Comparison of ENCODE assay signal across 20 cellular contexts in genomic region chr17:74336307-74336706, GRCh38. TPM values are rescaled to one million over a fixed set of nuclear protein-coding genes. Genes with fewer than 3 reads are reported as not detected.
DNase-seq lines count a peak whose midpoint lies in the region; ATAC-seq, FAIRE-seq and TF ChIP-seq lines count a peak whose summit lies in the region.
"Had no signal": no experiment of that assay in that cellular context is flagged by ENCODE, and none has a peak within 500 bp of the region (broad histone marks: within the 10 kb centered on the region; RNA-seq: fewer than 3 reads in every experiment).

No MANE protein-coding gene starts in this region.

- BruUV-seq in HepG2 (replicated peaks; lab: Mats Ljungman, UMichigan), result no TSS peak

- POLR2A ChIA-PET in HepG2 (lab: Yijun Ruan, JAX), result no interaction called here

- no peak for ATAC-seq in HepG2
- no peak for ATAC-seq in right lobe of liver
- ATAC-seq in upper lobe of right lung, result no peak

- no peak for FAIRE-seq in HepG2 (lab: Jason Lieb, UNC)
- FAIRE-seq: GM19239 had no signal

- H3K36me3 ChIP-seq in HepG2 (replicated peaks in 1 of 2; ENCODE audit: control insufficient read depth in 1 of 2, insufficient read depth in 2 of 2, low read length in 2 of 2) (no peaks in the 10 kb centered on the region), right lobe of liver (no peaks in the 10 kb centered on the region), upper lobe of right lung (no peaks in the 10 kb centered on the region)

- H3K9me3 ChIP-seq in HepG2 (ENCODE audit: low read length) (no peaks in the 10 kb centered on the region), right lobe of liver (no peaks in the 10 kb centered on the region), upper lobe of right lung (no peaks in the 10 kb centered on the region)
- H3K9me3 ChIP-seq: Caco-2 had no signal

- no peaks in the 10 kb centered on the region for H3K79me2 ChIP-seq in HepG2 (ENCODE audit: insufficient read depth, low read length)

- H3K4me2 ChIP-seq in HepG2 (ENCODE audit: low read depth, low read length), result no peak overlapping the region

- TF ChIP-seq EP300 in HepG2 (IDR thresholded peaks at IDR 0.05; ENCODE audit: low read depth in 2 of 2, low read length in 2 of 2) (no peak), HepG2 (CRISPR knock-in tag; IDR thresholded peaks at IDR 0.05; ENCODE audit: borderline replicate concordance) (no peak)

- no peak overlapping the region for H2AFZ ChIP-seq in HepG2 (ENCODE audit: low read length)

- DNase-seq in HepG2 (ENCODE audit: low spot score), result no peak
- DNase-seq in right lobe of liver, result no peak
- DNase-seq in caudate nucleus (lab: John Stamatoyannopoulos, UW), result no peak
- DNase-seq in NCI-H2107 treated with DMSO at 0.1 percent for 48 hours (lab: John Stamatoyannopoulos, UW; ENCODE audit: unreplicated experiment), result no peak
- DNase-seq in activated CD4-positive, alpha-beta T cell treated with anti-CD3 and anti-CD28 coated beads for 48 hours, result no peak
- DNase-seq in upper lobe of right lung, result no peak
- DNase-seq in LoVo (ENCODE audit: low spot score), result no peak
- DNase-seq: Caco-2; CD8-positive, alpha-beta memory T cell; DND-41; GDM1; HCEC 1CT had no signal

- no peak overlapping the region for H3K9ac ChIP-seq in HepG2 (ENCODE audit: insufficient read depth, low read depth, low read length)

- CTCF ChIA-PET in HepG2 (lab: Yijun Ruan, JAX; ENCODE audit: low intra/inter-chr PET ratio, low total read pairs), result no interaction called here

- in situ Hi-C loops in HepG2 (cut with HindIII; ENCODE audit: extremely low pct_ligation_motif_present, low pct_unique_long_range_greater_than_20kb), result no loop called here

- no peak overlapping the region for H3K4me3 ChIP-seq in HepG2 (replicated peaks in 1 of 3; ENCODE audit: insufficient read depth in 1 of 3, low read depth in 2 of 3, low read length in 3 of 3)
- H3K4me3 ChIP-seq in right lobe of liver, result no peak overlapping the region
- no peak overlapping the region for H3K4me3 ChIP-seq in upper lobe of right lung

- H4K20me1 ChIP-seq in HepG2 (ENCODE audit: insufficient read depth, low read length), result no peaks in the 10 kb centered on the region

- H3K27ac ChIP-seq in HepG2 (ENCODE audit: extremely low read length, insufficient read depth, low read length), result no peak overlapping the region
- H3K27ac ChIP-seq in right lobe of liver, result no peak overlapping the region
- peak overlapping the region; percentile 55 for H3K27ac ChIP-seq in caudate nucleus (ENCODE audit: low read depth, low read length)
- peak overlapping the region; percentile 30 for H3K27ac ChIP-seq in layer of hippocampus (ENCODE audit: low read depth, low read length)
- no peak overlapping the region for H3K27ac ChIP-seq in upper lobe of right lung
- H3K27ac ChIP-seq: 22Rv1, HL-60 had no signal

- TF ChIP-seq CTCF in HepG2 (CRISPR knock-in tag; IDR thresholded peaks at IDR 0.05), result no peak
- no peak for TF ChIP-seq CTCF in right lobe of liver (IDR thresholded peaks at IDR 0.05)
- TF ChIP-seq CTCF in upper lobe of right lung (IDR thresholded peaks at IDR 0.05), result no peak

- peaks cover 10% of the 10 kb centered on the region for H3K4me1 ChIP-seq in HepG2 (ENCODE audit: insufficient read depth, low read length)
- no peaks in the 10 kb centered on the region for H3K4me1 ChIP-seq in right lobe of liver
- no peaks in the 10 kb centered on the region for H3K4me1 ChIP-seq in upper lobe of right lung

- 19% methylated on average over 7 of the region's 7 CpGs for WGBS in HepG2 (ENCODE audit: low lambda C conversion rate)
- 52% methylated on average over 4 of the region's 7 CpGs for WGBS in right lobe of liver (ENCODE audit: insufficient coverage, low coverage, low lambda C conversion rate, missing lambda C conversion rate)

- intact Hi-C loops in HepG2 (cut with micrococcal nuclease; ENCODE audit: unreplicated experiment), result no loop called here
- intact Hi-C loops in right lobe of liver (cut with DNase I), result no loop called here
- intact Hi-C loops in upper lobe of right lung (cut with DNase I), result no loop called here

- TF ChIP-seq RAD21 in HepG2 (CRISPR knock-in tag; IDR thresholded peaks at IDR 0.05), result no peak

- no peak for TF ChIP-seq POLR2A in HepG2 (IDR thresholded peaks at IDR 0.05; ENCODE audit: insufficient read depth in 1 of 2, low read depth in 2 of 2, low read length in 2 of 2)
- no peak for TF ChIP-seq POLR2A in right lobe of liver (IDR thresholded peaks at IDR 0.05)

- H3K27me3 ChIP-seq in HepG2 (ENCODE audit: control insufficient read depth in 1 of 2, insufficient read depth in 2 of 2, low read length in 2 of 2) (peaks cover 10 to 44% of the 10 kb centered on the region in 2 experiments; a peak in 4 of 5 replicates), right lobe of liver (no peaks in the 10 kb centered on the region), layer of hippocampus (ENCODE audit: control insufficient read depth, insufficient read depth, low read length) (no peaks in the 10 kb centered on the region), upper lobe of right lung (peaks cover 8% of the 10 kb centered on the region)

RNA-seq across cellular contexts. Expression of gene KIF19, which starts 10.3 kb away (rescaled TPM):
- not detected in 2 replicates for total RNA-seq in HepG2 (2016; rRNA removed; fragmentation: Illumina TruSeq; extraction: Trizol)
- not detected in 2 replicates for total RNA-seq in HepG2 (2016; cell fraction: cytosol; rRNA removed; fragmentation: Illumina TruSeq; extraction: Trizol; ENCODE audit: low read depth)
- total RNA-seq in HepG2 (2016; cell fraction: insoluble cytoplasmic fraction; rRNA removed; fragmentation: Illumina TruSeq; extraction: Trizol), result not detected in 2 replicates
- total RNA-seq in HepG2 (2016; cell fraction: membrane; rRNA removed; fragmentation: Illumina TruSeq; extraction: Trizol), result not detected in 2 replicates
- not detected in 2 replicates for total RNA-seq in HepG2 (2016; cell fraction: nucleus; rRNA removed; fragmentation: Illumina TruSeq; extraction: Trizol)
- not detected in 2 replicates for polyA plus RNA-seq in HepG2 (2011; rRNA removed)
- not detected in 2 replicates for polyA plus RNA-seq in HepG2 (2011; cell fraction: cytosol; rRNA removed)
- not detected in 2 replicates for polyA plus RNA-seq in HepG2 (2011; cell fraction: nucleus; rRNA removed)
- polyA plus RNA-seq in HepG2 (2012), result not detected in 2 replicates
- not detected in 2 replicates for polyA plus RNA-seq in HepG2 (2016; cell fraction: cytosol; fragmentation: Illumina TruSeq; extraction: Trizol; ENCODE audit: low read depth)
- polyA plus RNA-seq in HepG2 (2016; cell fraction: insoluble cytoplasmic fraction; fragmentation: Illumina TruSeq; extraction: Trizol; ENCODE audit: low read depth), result not detected in 2 replicates
- not detected in 2 replicates for polyA plus RNA-seq in HepG2 (2016; cell fraction: membrane; fragmentation: Illumina TruSeq; extraction: Trizol; ENCODE audit: low read depth)
- not detected in 2 replicates for polyA plus RNA-seq in HepG2 (2016; cell fraction: nucleus; fragmentation: Illumina TruSeq; extraction: Trizol; ENCODE audit: insufficient read depth, low read depth)
- not detected in 2 replicates for polyA minus RNA-seq in HepG2 (2011; rRNA and poly(A)+ RNA removed; ENCODE audit: low replicate concordance)
- polyA minus RNA-seq in HepG2 (2011; cell fraction: cytosol; rRNA and poly(A)+ RNA removed), result not detected in 2 replicates
- not detected in 2 replicates for polyA minus RNA-seq in HepG2 (2011; cell fraction: nucleus; rRNA and poly(A)+ RNA removed)
- total RNA-seq in right lobe of liver, result 1 to 10 TPM in 1 of 6 experiments, under 1 TPM in 5; 0.31 to 1.1 (median 0.64) TPM
- total RNA-seq in upper lobe of right lung, result 0.23 TPM
- total RNA-seq: A673, Caco-2, H4 had no signal
- polyA plus RNA-seq: BJ, CD14-positive monocyte had no signal

RNA-seq across cellular contexts. Expression of gene BTBD17, which starts 25.4 kb away (rescaled TPM):
- total RNA-seq in HepG2 (2016; rRNA removed; fragmentation: Illumina TruSeq; extraction: Trizol) (not detected in 2 replicates), right lobe of liver (not detected), upper lobe of right lung (not detected)
- not detected in 2 replicates for total RNA-seq in HepG2 (2016; cell fraction: cytosol; rRNA removed; fragmentation: Illumina TruSeq; extraction: Trizol; ENCODE audit: low read depth)
- not detected in 2 replicates for total RNA-seq in HepG2 (2016; cell fraction: insoluble cytoplasmic fraction; rRNA removed; fragmentation: Illumina TruSeq; extraction: Trizol)
- not detected in 2 replicates for total RNA-seq in HepG2 (2016; cell fraction: membrane; rRNA removed; fragmentation: Illumina TruSeq; extraction: Trizol)
- not detected in 2 replicates for total RNA-seq in HepG2 (2016; cell fraction: nucleus; rRNA removed; fragmentation: Illumina TruSeq; extraction: Trizol)
- polyA plus RNA-seq in HepG2 (2011; rRNA removed), result not detected in 2 replicates
- polyA plus RNA-seq in HepG2 (2011; cell fraction: cytosol; rRNA removed), result not detected in 2 replicates
- polyA plus RNA-seq in HepG2 (2011; cell fraction: nucleus; rRNA removed), result 0.09 TPM in 1 of 2 replicates, not detected in the other
- polyA plus RNA-seq in HepG2 (2012), result not detected in 2 replicates
- polyA plus RNA-seq in HepG2 (2016; cell fraction: cytosol; fragmentation: Illumina TruSeq; extraction: Trizol; ENCODE audit: low read depth), result not detected in 2 replicates
- not detected in 2 replicates for polyA plus RNA-seq in HepG2 (2016; cell fraction: insoluble cytoplasmic fraction; fragmentation: Illumina TruSeq; extraction: Trizol; ENCODE audit: low read depth)
- polyA plus RNA-seq in HepG2 (2016; cell fraction: membrane; fragmentation: Illumina TruSeq; extraction: Trizol; ENCODE audit: low read depth), result not detected in 2 replicates
- not detected in 2 replicates for polyA plus RNA-seq in HepG2 (2016; cell fraction: nucleus; fragmentation: Illumina TruSeq; extraction: Trizol; ENCODE audit: insufficient read depth, low read depth)
- polyA minus RNA-seq in HepG2 (2011; rRNA and poly(A)+ RNA removed; ENCODE audit: low replicate concordance), result not detected in 2 replicates
- polyA minus RNA-seq in HepG2 (2011; cell fraction: cytosol; rRNA and poly(A)+ RNA removed), result not detected in 2 replicates
- polyA minus RNA-seq in HepG2 (2011; cell fraction: nucleus; rRNA and poly(A)+ RNA removed), result not detected in 2 replicates
- total RNA-seq: Caco-2; CD8-positive, alpha-beta memory T cell; H4 had no signal
- polyA plus RNA-seq: BJ; CD14-positive monocyte; CD8-positive, alpha-beta memory T cell had no signal

RNA-seq across cellular contexts. Expression of gene GPR142, which starts 31.0 kb away (rescaled TPM):
- total RNA-seq in HepG2 (2016; rRNA removed; fragmentation: Illumina TruSeq; extraction: Trizol) (not detected in 2 replicates), right lobe of liver (under 1 TPM in 1 of 6 experiments, not detected in 5; 0.24 TPM), upper lobe of right lung (not detected)
- total RNA-seq in HepG2 (2016; cell fraction: cytosol; rRNA removed; fragmentation: Illumina TruSeq; extraction: Trizol; ENCODE audit: low read depth), result not detected in 2 replicates
- total RNA-seq in HepG2 (2016; cell fraction: insoluble cytoplasmic fraction; rRNA removed; fragmentation: Illumina TruSeq; extraction: Trizol), result not detected in 2 replicates
- total RNA-seq in HepG2 (2016; cell fraction: membrane; rRNA removed; fragmentation: Illumina TruSeq; extraction: Trizol), result not detected in 2 replicates
- not detected in 2 replicates for total RNA-seq in HepG2 (2016; cell fraction: nucleus; rRNA removed; fragmentation: Illumina TruSeq; extraction: Trizol)
- not detected in 2 replicates for polyA plus RNA-seq in HepG2 (2011; rRNA removed)
- not detected in 2 replicates for polyA plus RNA-seq in HepG2 (2011; cell fraction: cytosol; rRNA removed)
- polyA plus RNA-seq in HepG2 (2011; cell fraction: nucleus; rRNA removed), result not detected in 2 replicates
- not detected in 2 replicates for polyA plus RNA-seq in HepG2 (2012)
- polyA plus RNA-seq in HepG2 (2016; cell fraction: cytosol; fragmentation: Illumina TruSeq; extraction: Trizol; ENCODE audit: low read depth), result not detected in 2 replicates
- not detected in 2 replicates for polyA plus RNA-seq in HepG2 (2016; cell fraction: insoluble cytoplasmic fraction; fragmentation: Illumina TruSeq; extraction: Trizol; ENCODE audit: low read depth)
- polyA plus RNA-seq in HepG2 (2016; cell fraction: membrane; fragmentation: Illumina TruSeq; extraction: Trizol; ENCODE audit: low read depth), result not detected in 2 replicates
- not detected in 2 replicates for polyA plus RNA-seq in HepG2 (2016; cell fraction: nucleus; fragmentation: Illumina TruSeq; extraction: Trizol; ENCODE audit: insufficient read depth, low read depth)
- not detected in 2 replicates for polyA minus RNA-seq in HepG2 (2011; rRNA and poly(A)+ RNA removed; ENCODE audit: low replicate concordance)
- polyA minus RNA-seq in HepG2 (2011; cell fraction: cytosol; rRNA and poly(A)+ RNA removed), result not detected in 2 replicates
- polyA minus RNA-seq in HepG2 (2011; cell fraction: nucleus; rRNA and poly(A)+ RNA removed), result not detected in 2 replicates
- total RNA-seq: Caco-2; CD8-positive, alpha-beta memory T cell; H4 had no signal
- polyA plus RNA-seq: BJ; CD14-positive monocyte; CD8-positive, alpha-beta memory T cell had no signal

Comparison
In these comparisons a context has a peak if more than half of its experiments do, and no peak if none do; other contexts are left out.
1. H3K27ac ChIP-seq: peak in caudate nucleus (single experiment) and layer of hippocampus (single experiment); none in HepG2 (single experiment), right lobe of liver (0 of 3) and upper lobe of right lung (single experiment).